Comparison of ENCODE assay signal across 31 cellular contexts in genomic region chr5:143356855-143357254, GRCh38. TPM values are rescaled to one million over a fixed set of nuclear protein-coding genes. Genes with fewer than 3 reads are reported as not detected.
DNase-seq lines count a peak whose midpoint lies in the region; ATAC-seq, FAIRE-seq and TF ChIP-seq lines count a peak whose summit lies in the region.
"Had no signal": no experiment of that assay in that cellular context is flagged by ENCODE, and none has a peak within 500 bp of the region (broad histone marks: within the 10 kb centered on the region; RNA-seq: fewer than 3 reads in every experiment).

No MANE protein-coding gene starts in this region.

- no peak overlapping the region for H2BK120ac ChIP-seq in trophoblast cell (ENCODE audit: insufficient read depth, low read length, poor library complexity)

- no peaks in the 10 kb centered on the region for H4K20me1 ChIP-seq in K562 (replicated peaks; ENCODE audit: control insufficient read depth, insufficient read depth, low read length)

- DNase-seq in A549 (ENCODE audit: low read depth in 1 of 2, low spot score in 1 of 2) (no peak), G401 (ENCODE audit: low spot score) (peak; percentile 21), K562 (ENCODE audit: extremely low read depth in 1 of 4, low spot score in 3 of 4) (no peak), mesothelial cell of epicardium (ENCODE audit: low spot score in 2 of 2, unreplicated experiment in 2 of 2) (no peak), SW 1271 (lab: John Stamatoyannopoulos, UW) (no peak), trophoblast cell (no peak), brain microvascular endothelial cell (no peak)
- DNase-seq: ACHN; activated CD4-positive, alpha-beta T cell treated with anti-CD3 and anti-CD28 coated beads for 4 hours; activated effector memory CD4-positive, alpha-beta T cell treated with Interleukin-2 at 50 U/mL for 16 hours; activated naive CD8-positive, alpha-beta T cell treated with anti-CD3 and anti-CD28 coated beads, Interleukin-2, amount 10 ng/mL, durations not matched to agents 7 days and 5 days; colonic mucosa; DMS153; effector CD8-positive, alpha-beta T cell; immature natural killer cell; KBM-7; MG63; NCI-H1417 treated with DMSO at 0.1 percent for 48 hours; NCI-H2081 treated with DMSO at 0.1 percent for 48 hours; NCI-H345; NCI-H748 treated with DMSO at 0.1 percent for 48 hours; nucleus accumbens; SJCRH30; stimulated activated CD4-positive, alpha-beta T cell treated with anti-CD3 and anti-CD28 coated beads, Interleukin-15, amount 100 ng/mL, for 24 hours; stimulated activated naive B cell treated with anti-CD40 and anti-IgM and Interleukin-4, amounts not matched to agents 10 μg/mL and 1 μg/mL and 100 μg/mL, for 72 hours; testis; WERI-Rb-1 had no signal

- no peaks in the 10 kb centered on the region for H3K9me1 ChIP-seq in K562 (ENCODE audit: control insufficient read depth, insufficient read depth, low read length)

- no peak overlapping the region for H3K23ac ChIP-seq in trophoblast cell (ENCODE audit: low read length)

- TF ChIP-seq CTCF in A549 (IDR thresholded peaks at IDR 0.05): no peak
- TF ChIP-seq CTCF in K562 (IDR thresholded peaks at IDR 0.05 in 2 of 3, conservative IDR thresholded peaks at IDR 0.05 in 1 of 3; ENCODE audit: insufficient read depth in 2 of 3, low read depth in 1 of 3, low read length in 3 of 3): no peak
- TF ChIP-seq CTCF in mesothelial cell of epicardium (IDR thresholded peaks at IDR 0.05; ENCODE audit: unreplicated experiment): no peak
- TF ChIP-seq CTCF in brain microvascular endothelial cell (IDR thresholded peaks at IDR 0.05; ENCODE audit: low read depth, low read length, missing control alignments): no peak

- no peak overlapping the region for H3K4me3 Mint-ChIP-seq in mesothelial cell of epicardium
- H3K4me3 Mint-ChIP-seq: stimulated activated naive B cell treated with anti-CD40 and anti-IgM and Interleukin-4, amounts not matched to agents 10 μg/mL and 1 μg/mL and 100 μg/mL, for 72 hours had no signal

- no peaks in the 10 kb centered on the region for H3K79me1 ChIP-seq in trophoblast cell (ENCODE audit: low read length)

- no peak overlapping the region for H2BK12ac ChIP-seq in trophoblast cell (ENCODE audit: low read length)

- in situ Hi-C loops in G401 (cut with HindIII; ENCODE audit: low sequenced_read_pairs): no loop called here
- in situ Hi-C loops in K562 (cut with MboI): no loop called here
- in situ Hi-C loops in brain microvascular endothelial cell (cut with HindIII; ENCODE audit: low pct_ligation_motif_present, low sequenced_read_pairs): no loop called here

- H3K27me3 Mint-ChIP-seq in mesothelial cell of epicardium (ENCODE audit: low read depth): no peaks in the 10 kb centered on the region
- H3K27me3 Mint-ChIP-seq: activated naive CD8-positive, alpha-beta T cell treated with anti-CD3 and anti-CD28 coated beads, Interleukin-2, amount 10 ng/mL, durations not matched to agents 7 days and 5 days; stimulated activated naive B cell treated with anti-CD40 and anti-IgM and Interleukin-4, amounts not matched to agents 10 μg/mL and 1 μg/mL and 100 μg/mL, for 72 hours had no signal

- 24% methylated on average over 3 of the region's 3 CpGs for WGBS in A549 (ENCODE audit: missing lambda C conversion rate)
- 59% methylated on average over 3 of the region's 3 CpGs for WGBS in K562 (ENCODE audit: insufficient coverage, low coverage, missing lambda C conversion rate)
- WGBS in trophoblast cell (ENCODE audit: extremely low coverage, insufficient coverage, insufficient read length): no CpG with 5 or more reads among the region's 3 CpGs

- H2AFZ ChIP-seq in K562 (ENCODE audit: low read depth, low read length) (no peak overlapping the region), trophoblast cell (ENCODE audit: insufficient read depth, low read length, poor library complexity) (no peak overlapping the region)

- no peak overlapping the region for H3K14ac ChIP-seq in trophoblast cell (ENCODE audit: low read length)

- H3K36me3 ChIP-seq in K562 (ENCODE audit: control insufficient read depth, insufficient read depth, low read length) (no peaks in the 10 kb centered on the region), trophoblast cell (ENCODE audit: control insufficient read depth in 1 of 2, insufficient read depth in 2 of 2, low read length in 2 of 2) (no peaks in the 10 kb centered on the region), brain microvascular endothelial cell (replicated peaks) (no peaks in the 10 kb centered on the region)
- H3K36me3 ChIP-seq: ascending aorta, cardiac muscle cell, colonic mucosa, SJCRH30, WERI-Rb-1 had no signal

- peaks cover 72% of the 10 kb centered on the region for H3K79me2 ChIP-seq in K562 (ENCODE audit: control insufficient read depth, insufficient read depth, low read length)
- H3K79me2 ChIP-seq in trophoblast cell (ENCODE audit: control insufficient read depth, insufficient read depth, low read length, poor library complexity): no peaks in the 10 kb centered on the region

- no TSS peak for BruUV-seq in K562 (replicated peaks; lab: Mats Ljungman, UMichigan)

- TF ChIP-seq POLR2A in A549 (IDR thresholded peaks at IDR 0.05; ENCODE audit: low read length): no peak
- TF ChIP-seq POLR2A in K562 (conservative IDR thresholded peaks at IDR 0.05): no peak

- CTCF ChIA-PET in A549 (lab: Yijun Ruan, JAX): interaction anchor here (0.9 kb wide), 1 partner anchor 9 kb away, joined by 3 read pairs; no protein-coding TSS in a partner anchor
- CTCF ChIA-PET in K562 (lab: Yijun Ruan, JAX; ENCODE audit: low intra/inter-chr PET ratio): no interaction called here

- H2AK5ac ChIP-seq in trophoblast cell (ENCODE audit: low read length): no peak overlapping the region

- POLR2A ChIA-PET in A549 (lab: Yijun Ruan, JAX): no interaction called here
- POLR2A ChIA-PET in K562 (lab: Yijun Ruan, JAX): interaction anchor here (1.8 kb wide), 1 partner anchor 12 kb away, joined by 4 read pairs; no protein-coding TSS in a partner anchor

- peaks cover 34% of the 10 kb centered on the region for H3K4me1 Mint-ChIP-seq in mesothelial cell of epicardium

- peaks cover 6% of the 10 kb centered on the region for H3K9me3 Mint-ChIP-seq in mesothelial cell of epicardium
- H3K9me3 Mint-ChIP-seq: activated naive CD8-positive, alpha-beta T cell treated with anti-CD3 and anti-CD28 coated beads, Interleukin-2, amount 10 ng/mL, durations not matched to agents 7 days and 5 days; immature natural killer cell; stimulated activated naive B cell treated with anti-CD40 and anti-IgM and Interleukin-4, amounts not matched to agents 10 μg/mL and 1 μg/mL and 100 μg/mL, for 72 hours had no signal

- intact Hi-C loops in K562 (cut with micrococcal nuclease): no loop called here

- no peak overlapping the region for H3K4ac ChIP-seq in trophoblast cell (ENCODE audit: low read depth, low read length)

- TF ChIP-seq RAD21 in A549 (conservative IDR thresholded peaks at IDR 0.05 in 1 of 2, IDR thresholded peaks at IDR 0.05 in 1 of 2) (no peak), K562 (CRISPR knock-in tag; conservative IDR thresholded peaks at IDR 0.05 in 1 of 2, IDR thresholded peaks at IDR 0.05 in 1 of 2) (no peak)

- FAIRE-seq in A549 (lab: Jason Lieb, UNC) (no peak), K562 (lab: Jason Lieb, UNC) (no peak)
- FAIRE-seq: GM12878, H1 had no signal

- peak overlapping the region; percentile 64 for H3K27ac Mint-ChIP-seq in mesothelial cell of epicardium
- H3K27ac Mint-ChIP-seq: activated naive CD8-positive, alpha-beta T cell treated with anti-CD3 and anti-CD28 coated beads, Interleukin-2, amount 10 ng/mL, durations not matched to agents 7 days and 5 days had no signal

- no peak overlapping the region for H3K9ac ChIP-seq in K562 (ENCODE audit: insufficient read depth in 1 of 2, low read depth in 2 of 2, low read length in 2 of 2)
- no peak overlapping the region for H3K9ac ChIP-seq in trophoblast cell (ENCODE audit: low read length)

- H3K4me2 ChIP-seq in A549: peak overlapping the region; percentile 84
- H3K4me2 ChIP-seq in K562 (ENCODE audit: insufficient read depth, low read length): no peak overlapping the region
- H3K4me2 ChIP-seq in trophoblast cell (ENCODE audit: low read length): no peak overlapping the region

- no peak overlapping the region for H4K91ac ChIP-seq in trophoblast cell (ENCODE audit: low read depth, low read length)

- peak overlapping the region; percentile 38 to 56; a peak in 5 of 6 replicates for H3K27ac ChIP-seq in A549
- H3K27ac ChIP-seq in K562 (ENCODE audit: extremely low read depth, low read depth, low read length): no peak overlapping the region
- H3K27ac ChIP-seq in trophoblast cell (ENCODE audit: low read depth, low read length): no peak overlapping the region
- no peak overlapping the region for H3K27ac ChIP-seq in brain microvascular endothelial cell
- H3K27ac ChIP-seq: ascending aorta, cardiac muscle cell, colonic mucosa, SJCRH30, testis, WERI-Rb-1 had no signal

- H3K18ac ChIP-seq in trophoblast cell (ENCODE audit: low read length): no peak overlapping the region

- peaks cover 9% of the 10 kb centered on the region for H3K36me3 Mint-ChIP-seq in mesothelial cell of epicardium
- H3K36me3 Mint-ChIP-seq: immature natural killer cell had no signal

- H3K4me3 ChIP-seq in A549: peak overlapping the region; percentile 6; the same call in 1 of the 3 replicates
- H3K4me3 ChIP-seq in K562: no peak overlapping the region
- no peak overlapping the region for H3K4me3 ChIP-seq in trophoblast cell (ENCODE audit: low read depth, low read length)
- H3K4me3 ChIP-seq in brain microvascular endothelial cell (ENCODE audit: low read depth, low read length): no peak overlapping the region
- H3K4me3 ChIP-seq: ascending aorta, cardiac muscle cell, colonic mucosa, GM12878, MG63, SJCRH30, testis had no signal

- H3K9me3 ChIP-seq in A549 (no peaks in the 10 kb centered on the region), K562 (replicated peaks; ENCODE audit: control insufficient read depth, insufficient read depth, low read depth, low read length) (no peaks in the 10 kb centered on the region), trophoblast cell (ENCODE audit: insufficient read depth, low read depth, low read length) (no peaks in the 10 kb centered on the region)
- H3K9me3 ChIP-seq: ascending aorta, colonic mucosa, SJCRH30, testis had no signal

- H3K4me1 ChIP-seq in A549: peaks cover 98% of the 10 kb centered on the region
- H3K4me1 ChIP-seq in K562 (replicated peaks in 1 of 2; ENCODE audit: control insufficient read depth in 2 of 2, insufficient read depth in 2 of 2, low read length in 2 of 2): peaks cover 0 to 7% of the 10 kb centered on the region in 2 experiments; a peak in 3 of 5 replicates
- no peaks in the 10 kb centered on the region for H3K4me1 ChIP-seq in trophoblast cell (ENCODE audit: control insufficient read depth in 1 of 2, insufficient read depth in 2 of 2, low read length in 2 of 2)
- H3K4me1 ChIP-seq: colonic mucosa had no signal

- no peak overlapping the region for H2BK5ac ChIP-seq in trophoblast cell (ENCODE audit: low read depth, low read length, poor library complexity)

- TF ChIP-seq EP300 in A549 (IDR thresholded peaks at IDR 0.05) (no peak), K562 (IDR thresholded peaks at IDR 0.05; ENCODE audit: low read length) (no peak)

- H3K27me3 ChIP-seq in K562 (ENCODE audit: control insufficient read depth in 2 of 2, insufficient read depth in 2 of 2, low read length in 2 of 2) (no peaks in the 10 kb centered on the region), trophoblast cell (ENCODE audit: insufficient read depth, low read length) (no peaks in the 10 kb centered on the region), brain microvascular endothelial cell (replicated peaks) (no peaks in the 10 kb centered on the region)
- H3K27me3 ChIP-seq: ascending aorta, cardiac muscle cell, colonic mucosa, MG63, SJCRH30, testis had no signal

- H4K12ac ChIP-seq in trophoblast cell (ENCODE audit: low read depth, low read length): no peak overlapping the region

- ATAC-seq in A549: no peak
- no peak for ATAC-seq in K562
- ATAC-seq: GM12878; stimulated activated naive B cell treated with anti-CD40 and anti-IgM and Interleukin-4, amounts not matched to agents 10 μg/mL and 1 μg/mL and 100 μg/mL, for 72 hours had no signal

- H4K8ac ChIP-seq in trophoblast cell (ENCODE audit: low read depth, low read length): no peak overlapping the region

RNA-seq across cellular contexts. Expression of gene NR3C1, which starts 46.6 kb away (rescaled TPM):
- polyA plus RNA-seq in A549 (2011; rRNA removed) (73.0 and 79.5 TPM in 2 replicates), A549 (2017; fragmentation: RNase III; extraction: RNeasy Plus Mini Kit Qiagen cat#74134 plus additional on column Dnase treatment) (46.5 to 48.8 TPM (median 48.2 TPM) in 3 replicates), K562 (2011; rRNA removed) (12.2 and 15.0 TPM in 2 replicates), K562 (2014; fragmentation: Illumina TruSeq; extraction: Trizol) (16.5 and 17.5 TPM in 2 replicates), K562 (2014; fragmentation: Nextera tagmentation; extraction: Ambion mirVana) (10 to 100 TPM in 1 of 2 experiments, 1 to 10 TPM in 1; 8.2 to 10.1 TPM), K562 (2014; rRNA removed) (10.1 and 10.4 TPM in 2 replicates)
- 14.9 and 18.7 TPM in 2 replicates for polyA plus RNA-seq in A549 (2012; cell fraction: cytosol; rRNA removed)
- 10.0 and 13.8 TPM in 2 replicates for polyA plus RNA-seq in A549 (2012; cell fraction: nucleus; rRNA removed)
- 82.2 and 84.0 TPM in 2 replicates for polyA minus RNA-seq in A549 (2011; rRNA and poly(A)+ RNA removed)
- not detected in 2 replicates for total RNA-seq in G401 (2014; rRNA removed; shearing (Covaris generic))
- total RNA-seq in K562 (2011; cell fraction: chromatin; rRNA removed; ENCODE audit: low replicate concordance): 33.0 and 42.8 TPM in 2 replicates
- total RNA-seq in K562 (2011; cell fraction: nucleolus; rRNA removed): 9.5 and 12.0 TPM in 2 replicates
- 15.3 and 17.5 TPM in 2 replicates for total RNA-seq in K562 (2011; cell fraction: nucleoplasm; rRNA removed)
- total RNA-seq in K562 (2014; rRNA removed) (13.3 and 14.2 TPM in 2 replicates), K562 (2014; rRNA removed; fragmentation: Illumina TruSeq; extraction: Trizol) (25.0 and 29.3 TPM in 2 replicates), K562 (2015; rRNA removed; fragmentation: Illumina TruSeq; extraction: Trizol) (26.2 and 27.5 TPM in 2 replicates), K562 (2021) (33.5 and 36.0 TPM in 2 replicates), mesothelial cell of epicardium (29.2 to 35.3 TPM (median 34.5 TPM) in 3 replicates)
- polyA plus RNA-seq in K562 (2011; cell fraction: cytosol; rRNA removed): 4.2 and 7.2 TPM in 2 replicates
- 6.0 and 8.1 TPM in 2 replicates for polyA plus RNA-seq in K562 (2011; cell fraction: nucleus; rRNA removed)
- polyA plus RNA-seq in K562 (2012): 14.5 and 14.6 TPM in 2 replicates
- 36.4 and 41.1 TPM in 2 replicates for polyA minus RNA-seq in K562 (2011; rRNA and poly(A)+ RNA removed)
- polyA minus RNA-seq in K562 (2011; cell fraction: cytosol; rRNA and poly(A)+ RNA removed): 12.2 and 16.9 TPM in 2 replicates
- 15.5 and 32.2 TPM in 2 replicates for polyA minus RNA-seq in K562 (2011; cell fraction: nucleus; rRNA and poly(A)+ RNA removed)
- polyA plus RNA-seq in trophoblast cell (2013): 1.3 and 1.4 TPM in 2 replicates

Comparison
In these comparisons a context has a peak if more than half of its experiments do, and no peak if none do; other contexts are left out.
1. H3K27ac ChIP-seq: peak in A549 (2 of 2); none in K562 (single experiment), trophoblast cell (single experiment) and brain microvascular endothelial cell (single experiment).
2. RNA of gene NR3C1, which starts 46.6 kb away (total RNA-seq): 29.2 to 35.3 TPM in mesothelial cell of epicardium and 9.5 to 42.8 TPM in K562; not detected in G401; every median in the first group is over 10 times any median in the second.
3. Of the 35 proteins assayed by ChIP-seq in both K562 and A549: peak only in K562: none; only in A549: none; in both: MAFK; in neither: 34.